Comparison of ENCODE assay signal across 18 cellular contexts in the genomic region with DNA sequence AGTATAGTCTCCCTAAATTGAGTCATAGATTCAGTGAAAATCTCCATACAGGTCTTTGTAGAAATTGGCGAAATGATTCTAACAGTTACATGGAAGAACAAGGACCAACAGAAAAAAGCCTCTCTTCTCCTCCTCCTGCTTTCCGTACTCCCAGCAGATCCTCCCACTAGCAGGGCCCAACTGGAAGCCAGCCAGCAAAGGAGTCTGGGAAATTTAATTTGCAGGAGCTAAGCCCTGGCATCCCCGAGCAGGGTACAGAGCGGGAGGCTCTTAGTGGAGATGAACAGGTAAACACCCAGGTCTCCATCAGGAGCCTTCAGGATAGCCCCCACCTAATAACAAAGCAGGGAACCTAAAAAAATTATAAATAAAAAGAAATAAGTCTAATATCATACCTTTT.
A peak's percentile ranks its signal among the peaks of the same experiment; 100 is the strongest.
DNase-seq lines count a peak whose midpoint lies in the region; TF ChIP-seq lines count a peak whose summit lies in the region.
"Had no signal": no experiment of that assay in that cellular context is flagged by ENCODE, and none has a peak within 500 bp of the region (broad histone marks: within the 10 kb centered on the region; RNA-seq: fewer than 3 reads in every experiment).

No MANE protein-coding gene starts in this region.

- H3K4me3 Mint-ChIP-seq in osteocyte (ENCODE audit: unreplicated experiment): no peak overlapping the region
- H3K4me3 Mint-ChIP-seq in type B pancreatic cell: no peak overlapping the region
- H3K4me3 Mint-ChIP-seq: CD4-positive, CD25-positive, alpha-beta regulatory T cell; CD8-positive, alpha-beta memory T cell; GM23338 had no signal

- 53% methylated on average over 4 of the region's 4 CpGs for WGBS in suprapubic skin

- H3K27ac ChIP-seq in suprapubic skin: no peak overlapping the region
- H3K27ac ChIP-seq: HL-60 had no signal

- H3K9me3 Mint-ChIP-seq in osteocyte (ENCODE audit: unreplicated experiment): peaks cover 17% of the 10 kb centered on the region
- H3K9me3 Mint-ChIP-seq in type B pancreatic cell: peaks cover 15% of the 10 kb centered on the region

- H3K4me3 ChIP-seq in suprapubic skin: no peak overlapping the region
- H3K4me3 ChIP-seq: GM23338 had no signal

- peak; percentile 40 for DNase-seq in NCI-H2171 treated with DMSO at 0.1 percent for 48 hours (lab: John Stamatoyannopoulos, UW)
- no peak for DNase-seq in NCI-H2171 (lab: John Stamatoyannopoulos, UW)
- peak; percentile 87 for DNase-seq in G401 (ENCODE audit: low spot score)
- peak; percentile 84 for DNase-seq in cerebellar cortex (ENCODE audit: low spot score)
- peak; percentile 36 for DNase-seq in osteocyte (ENCODE audit: extremely low spot score, unreplicated experiment)
- DNase-seq in type B pancreatic cell (ENCODE audit: extremely low spot score, unreplicated experiment): no peak
- DNase-seq in NCI-H524 treated with DMSO at 0.1 percent for 48 hours (lab: John Stamatoyannopoulos, UW): no peak
- no peak for DNase-seq in suprapubic skin (ENCODE audit: low spot score in 2 of 2)
- DNase-seq: ACHN; BE2C; CD4-positive, CD25-positive, alpha-beta regulatory T cell; CD8-positive, alpha-beta memory T cell; COR-L47; DMS 273 treated with DMSO at 0.1 percent for 48 hours; GDM1; HCEC 1CT had no signal

- no peak for TF ChIP-seq EP300 in suprapubic skin (IDR thresholded peaks at IDR 0.05)

- H3K4me1 ChIP-seq in suprapubic skin: no peaks in the 10 kb centered on the region
- H3K4me1 ChIP-seq: BE2C had no signal

- no peaks in the 10 kb centered on the region for H3K36me3 ChIP-seq in suprapubic skin
- H3K36me3 ChIP-seq: BE2C had no signal

- no peak overlapping the region for H3K27ac Mint-ChIP-seq in osteocyte (ENCODE audit: unreplicated experiment)
- H3K27ac Mint-ChIP-seq in type B pancreatic cell: no peak overlapping the region
- H3K27ac Mint-ChIP-seq: CD4-positive, CD25-positive, alpha-beta regulatory T cell; CD8-positive, alpha-beta memory T cell; GM23338 had no signal

- in situ Hi-C loops in G401 (cut with HindIII; ENCODE audit: low sequenced_read_pairs): no loop called here

- TF ChIP-seq CTCF in osteocyte (IDR thresholded peaks at IDR 0.05): no peak
- no peak for TF ChIP-seq CTCF in type B pancreatic cell (conservative IDR thresholded peaks at IDR 0.05)
- TF ChIP-seq CTCF in suprapubic skin (IDR thresholded peaks at IDR 0.05): no peak

- no peaks in the 10 kb centered on the region for H3K27me3 ChIP-seq in suprapubic skin
- H3K27me3 ChIP-seq: BE2C had no signal

- H3K9me3 ChIP-seq in suprapubic skin: peaks cover 5% of the 10 kb centered on the region
- H3K9me3 ChIP-seq: BE2C had no signal

- H3K27me3 Mint-ChIP-seq in osteocyte (ENCODE audit: unreplicated experiment) (peaks cover 15% of the 10 kb centered on the region), type B pancreatic cell (peaks cover 30% of the 10 kb centered on the region)

- TF ChIP-seq POLR2A in suprapubic skin (IDR thresholded peaks at IDR 0.05): no peak

- no peaks in the 10 kb centered on the region for H3K36me3 Mint-ChIP-seq in osteocyte (ENCODE audit: unreplicated experiment)
- no peaks in the 10 kb centered on the region for H3K36me3 Mint-ChIP-seq in type B pancreatic cell
- H3K36me3 Mint-ChIP-seq: CD4-positive, CD25-positive, alpha-beta regulatory T cell had no signal

- H3K4me1 Mint-ChIP-seq in osteocyte (ENCODE audit: unreplicated experiment) (no peaks in the 10 kb centered on the region), type B pancreatic cell (ENCODE audit: unreplicated experiment) (peaks cover 18% of the 10 kb centered on the region)
- H3K4me1 Mint-ChIP-seq: CD4-positive, CD25-positive, alpha-beta regulatory T cell had no signal

Comparison
In these comparisons a context has a peak if more than half of its experiments do, and no peak if none do; other contexts are left out.
1. DNase-seq: peak in NCI-H2171 treated with DMSO at 0.1 percent for 48 hours (single experiment), G401 (single experiment), cerebellar cortex (single experiment) and osteocyte (single experiment); none in NCI-H2171 (single experiment), type B pancreatic cell (single experiment), NCI-H524 treated with DMSO at 0.1 percent for 48 hours (single experiment) and suprapubic skin (0 of 2).